1 cellular context compared by ENCODE assay signal in the genomic region with DNA sequence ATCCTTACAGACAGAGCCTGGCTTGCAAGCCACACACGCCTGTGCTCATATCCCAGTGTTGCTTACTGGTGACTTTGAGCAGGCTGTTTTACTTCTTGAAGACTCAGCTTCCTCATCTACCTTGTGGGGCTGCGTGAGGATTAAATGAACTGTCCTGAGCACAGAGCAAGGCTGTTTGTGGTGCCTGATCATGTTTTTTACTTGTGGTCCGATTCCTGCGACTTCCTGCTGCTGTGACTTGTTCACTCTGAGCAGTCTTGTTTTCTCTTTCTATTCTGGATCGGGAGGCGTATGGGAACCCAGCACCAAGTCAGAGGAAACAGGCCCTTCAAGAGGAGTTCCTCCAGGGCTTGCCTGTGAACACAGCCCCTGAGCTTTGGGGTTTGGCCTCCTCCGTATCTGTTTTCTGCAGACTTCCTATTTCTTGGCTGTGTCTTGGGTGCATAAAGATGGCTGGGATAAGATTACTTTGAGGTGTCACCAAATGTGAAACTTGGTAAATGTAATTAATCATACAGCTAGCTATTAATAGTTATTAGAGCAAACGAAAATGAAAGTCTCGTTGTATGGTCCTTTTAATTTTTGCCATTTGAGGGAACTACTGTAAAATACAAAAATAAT.
TF ChIP-seq lines count a peak whose summit lies in the region.

No MANE protein-coding gene starts in this region.

TF ChIP-seq in K562, 482 proteins besides CTCF, POLR2A, EP300 and RAD21 (continued from another document and continues in another):
- TF ChIP-seq NCOA4 (IDR thresholded peaks at IDR 0.05; ENCODE audit: partially characterized antibody) (no peak), RBM22 (IDR thresholded peaks at IDR 0.05; ENCODE audit: low read depth, low read length, poor library complexity, severe bottlenecking) (no peak), ZNF79 (CRISPR knock-in tag; IDR thresholded peaks at IDR 0.05; ENCODE audit: low read depth) (no peak), MTA2 (IDR thresholded peaks at IDR 0.05; ENCODE audit: low read depth) (peak; percentile 87), ZNF133 (CRISPR knock-in tag; IDR thresholded peaks at IDR 0.05) (no peak), KLF10 (CRISPR knock-in tag; IDR thresholded peaks at IDR 0.05) (no peak), NFYB (IDR thresholded peaks at IDR 0.05; ENCODE audit: extremely low read depth, insufficient read length) (no peak), DMBX1 (CRISPR knock-in tag; IDR thresholded peaks at IDR 0.05; ENCODE audit: borderline replicate concordance) (0 out of 2 replicates have a peak, but pooled peaks have one; percentile 44), ZNF57 (CRISPR knock-in tag; IDR thresholded peaks at IDR 0.05) (no peak), REST (CRISPR knock-in tag; IDR thresholded peaks at IDR 0.05; ENCODE audit: low read depth) (no peak), EWSR1 (IDR thresholded peaks at IDR 0.05; ENCODE audit: borderline replicate concordance, low read depth, partially characterized antibody) (no peak), ZNF707 (CRISPR knock-in tag; conservative IDR thresholded peaks at IDR 0.05) (no peak), TAF7 (tag; IDR thresholded peaks at IDR 0.05) (no peak), HIVEP1 (CRISPR knock-in tag; IDR thresholded peaks at IDR 0.05) (no peak), HMGN3 (IDR thresholded peaks at IDR 0.05; ENCODE audit: borderline replicate concordance, extremely low read depth, insufficient read length, low read depth, low read length) (no peak), HDAC6 (IDR thresholded peaks at IDR 0.05; ENCODE audit: low read depth, low read length) (no peak), ZNF143 (CRISPR knock-in tag; IDR thresholded peaks at IDR 0.05) (no peak), XRCC5 (IDR thresholded peaks at IDR 0.05; ENCODE audit: low read depth, low read length) (no peak), ATF7 (IDR thresholded peaks at IDR 0.05) (0 out of 2 replicates have a peak, but pooled peaks have one; percentile 15), ZNF444 (CRISPR knock-in tag; IDR thresholded peaks at IDR 0.05) (no peak), ELF1 (tag; IDR thresholded peaks at IDR 0.05) (peak; percentile 61), SPI1 (IDR thresholded peaks at IDR 0.05; ENCODE audit: borderline replicate concordance, low read depth, low read length) (peak; percentile 82), ZNF75A (CRISPR knock-in tag; IDR thresholded peaks at IDR 0.05) (no peak), E2F5 (CRISPR knock-in tag; IDR thresholded peaks at IDR 0.05) (no peak), SRSF9 (IDR thresholded peaks at IDR 0.05; ENCODE audit: borderline replicate concordance, low read depth, low read length) (no peak), BRD9 (IDR thresholded peaks at IDR 0.05; ENCODE audit: low read depth, partially characterized antibody) (no peak), ZNF77 (CRISPR knock-in tag; IDR thresholded peaks at IDR 0.05) (no peak)
- TF ChIP-seq, protein P1, sequence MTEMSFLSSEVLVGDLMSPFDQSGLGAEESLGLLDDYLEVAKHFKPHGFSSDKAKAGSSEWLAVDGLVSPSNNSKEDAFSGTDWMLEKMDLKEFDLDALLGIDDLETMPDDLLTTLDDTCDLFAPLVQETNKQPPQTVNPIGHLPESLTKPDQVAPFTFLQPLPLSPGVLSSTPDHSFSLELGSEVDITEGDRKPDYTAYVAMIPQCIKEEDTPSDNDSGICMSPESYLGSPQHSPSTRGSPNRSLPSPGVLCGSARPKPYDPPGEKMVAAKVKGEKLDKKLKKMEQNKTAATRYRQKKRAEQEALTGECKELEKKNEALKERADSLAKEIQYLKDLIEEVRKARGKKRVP (CRISPR knock-in tag; IDR thresholded peaks at IDR 0.05), result 0 out of 2 replicates have a peak, but pooled peaks have one; percentile 22
- TF ChIP-seq, protein P2, sequence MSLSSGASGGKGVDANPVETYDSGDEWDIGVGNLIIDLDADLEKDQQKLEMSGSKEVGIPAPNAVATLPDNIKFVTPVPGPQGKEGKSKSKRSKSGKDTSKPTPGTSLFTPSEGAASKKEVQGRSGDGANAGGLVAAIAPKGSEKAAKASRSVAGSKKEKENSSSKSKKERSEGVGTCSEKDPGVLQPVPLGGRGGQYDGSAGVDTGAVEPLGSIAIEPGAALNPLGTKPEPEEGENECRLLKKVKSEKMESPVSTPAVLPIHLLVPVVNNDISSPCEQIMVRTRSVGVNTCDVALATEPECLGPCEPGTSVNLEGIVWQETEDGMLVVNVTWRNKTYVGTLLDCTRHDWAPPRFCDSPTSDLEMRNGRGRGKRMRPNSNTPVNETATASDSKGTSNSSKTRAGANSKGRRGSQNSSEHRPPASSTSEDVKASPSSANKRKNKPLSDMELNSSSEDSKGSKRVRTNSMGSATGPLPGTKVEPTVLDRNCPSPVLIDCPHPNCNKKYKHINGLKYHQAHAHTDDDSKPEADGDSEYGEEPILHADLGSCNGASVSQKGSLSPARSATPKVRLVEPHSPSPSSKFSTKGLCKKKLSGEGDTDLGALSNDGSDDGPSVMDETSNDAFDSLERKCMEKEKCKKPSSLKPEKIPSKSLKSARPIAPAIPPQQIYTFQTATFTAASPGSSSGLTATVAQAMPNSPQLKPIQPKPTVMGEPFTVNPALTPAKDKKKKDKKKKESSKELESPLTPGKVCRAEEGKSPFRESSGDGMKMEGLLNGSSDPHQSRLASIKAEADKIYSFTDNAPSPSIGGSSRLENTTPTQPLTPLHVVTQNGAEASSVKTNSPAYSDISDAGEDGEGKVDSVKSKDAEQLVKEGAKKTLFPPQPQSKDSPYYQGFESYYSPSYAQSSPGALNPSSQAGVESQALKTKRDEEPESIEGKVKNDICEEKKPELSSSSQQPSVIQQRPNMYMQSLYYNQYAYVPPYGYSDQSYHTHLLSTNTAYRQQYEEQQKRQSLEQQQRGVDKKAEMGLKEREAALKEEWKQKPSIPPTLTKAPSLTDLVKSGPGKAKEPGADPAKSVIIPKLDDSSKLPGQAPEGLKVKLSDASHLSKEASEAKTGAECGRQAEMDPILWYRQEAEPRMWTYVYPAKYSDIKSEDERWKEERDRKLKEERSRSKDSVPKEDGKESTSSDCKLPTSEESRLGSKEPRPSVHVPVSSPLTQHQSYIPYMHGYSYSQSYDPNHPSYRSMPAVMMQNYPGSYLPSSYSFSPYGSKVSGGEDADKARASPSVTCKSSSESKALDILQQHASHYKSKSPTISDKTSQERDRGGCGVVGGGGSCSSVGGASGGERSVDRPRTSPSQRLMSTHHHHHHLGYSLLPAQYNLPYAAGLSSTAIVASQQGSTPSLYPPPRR (CRISPR knock-in tag; IDR thresholded peaks at IDR 0.05; ENCODE audit: borderline replicate concordance), result no peak
- TF ChIP-seq, protein P3, sequence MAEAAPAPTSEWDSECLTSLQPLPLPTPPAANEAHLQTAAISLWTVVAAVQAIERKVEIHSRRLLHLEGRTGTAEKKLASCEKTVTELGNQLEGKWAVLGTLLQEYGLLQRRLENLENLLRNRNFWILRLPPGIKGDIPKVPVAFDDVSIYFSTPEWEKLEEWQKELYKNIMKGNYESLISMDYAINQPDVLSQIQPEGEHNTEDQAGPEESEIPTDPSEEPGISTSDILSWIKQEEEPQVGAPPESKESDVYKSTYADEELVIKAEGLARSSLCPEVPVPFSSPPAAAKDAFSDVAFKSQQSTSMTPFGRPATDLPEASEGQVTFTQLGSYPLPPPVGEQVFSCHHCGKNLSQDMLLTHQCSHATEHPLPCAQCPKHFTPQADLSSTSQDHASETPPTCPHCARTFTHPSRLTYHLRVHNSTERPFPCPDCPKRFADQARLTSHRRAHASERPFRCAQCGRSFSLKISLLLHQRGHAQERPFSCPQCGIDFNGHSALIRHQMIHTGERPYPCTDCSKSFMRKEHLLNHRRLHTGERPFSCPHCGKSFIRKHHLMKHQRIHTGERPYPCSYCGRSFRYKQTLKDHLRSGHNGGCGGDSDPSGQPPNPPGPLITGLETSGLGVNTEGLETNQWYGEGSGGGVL (CRISPR knock-in tag; IDR thresholded peaks at IDR 0.05), result no peak
- TF ChIP-seq, protein P4, sequence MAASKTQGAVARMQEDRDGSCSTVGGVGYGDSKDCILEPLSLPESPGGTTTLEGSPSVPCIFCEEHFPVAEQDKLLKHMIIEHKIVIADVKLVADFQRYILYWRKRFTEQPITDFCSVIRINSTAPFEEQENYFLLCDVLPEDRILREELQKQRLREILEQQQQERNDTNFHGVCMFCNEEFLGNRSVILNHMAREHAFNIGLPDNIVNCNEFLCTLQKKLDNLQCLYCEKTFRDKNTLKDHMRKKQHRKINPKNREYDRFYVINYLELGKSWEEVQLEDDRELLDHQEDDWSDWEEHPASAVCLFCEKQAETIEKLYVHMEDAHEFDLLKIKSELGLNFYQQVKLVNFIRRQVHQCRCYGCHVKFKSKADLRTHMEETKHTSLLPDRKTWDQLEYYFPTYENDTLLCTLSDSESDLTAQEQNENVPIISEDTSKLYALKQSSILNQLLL (CRISPR knock-in tag; IDR thresholded peaks at IDR 0.05; ENCODE audit: borderline replicate concordance), result no peak
- TF ChIP-seq, protein P5, sequence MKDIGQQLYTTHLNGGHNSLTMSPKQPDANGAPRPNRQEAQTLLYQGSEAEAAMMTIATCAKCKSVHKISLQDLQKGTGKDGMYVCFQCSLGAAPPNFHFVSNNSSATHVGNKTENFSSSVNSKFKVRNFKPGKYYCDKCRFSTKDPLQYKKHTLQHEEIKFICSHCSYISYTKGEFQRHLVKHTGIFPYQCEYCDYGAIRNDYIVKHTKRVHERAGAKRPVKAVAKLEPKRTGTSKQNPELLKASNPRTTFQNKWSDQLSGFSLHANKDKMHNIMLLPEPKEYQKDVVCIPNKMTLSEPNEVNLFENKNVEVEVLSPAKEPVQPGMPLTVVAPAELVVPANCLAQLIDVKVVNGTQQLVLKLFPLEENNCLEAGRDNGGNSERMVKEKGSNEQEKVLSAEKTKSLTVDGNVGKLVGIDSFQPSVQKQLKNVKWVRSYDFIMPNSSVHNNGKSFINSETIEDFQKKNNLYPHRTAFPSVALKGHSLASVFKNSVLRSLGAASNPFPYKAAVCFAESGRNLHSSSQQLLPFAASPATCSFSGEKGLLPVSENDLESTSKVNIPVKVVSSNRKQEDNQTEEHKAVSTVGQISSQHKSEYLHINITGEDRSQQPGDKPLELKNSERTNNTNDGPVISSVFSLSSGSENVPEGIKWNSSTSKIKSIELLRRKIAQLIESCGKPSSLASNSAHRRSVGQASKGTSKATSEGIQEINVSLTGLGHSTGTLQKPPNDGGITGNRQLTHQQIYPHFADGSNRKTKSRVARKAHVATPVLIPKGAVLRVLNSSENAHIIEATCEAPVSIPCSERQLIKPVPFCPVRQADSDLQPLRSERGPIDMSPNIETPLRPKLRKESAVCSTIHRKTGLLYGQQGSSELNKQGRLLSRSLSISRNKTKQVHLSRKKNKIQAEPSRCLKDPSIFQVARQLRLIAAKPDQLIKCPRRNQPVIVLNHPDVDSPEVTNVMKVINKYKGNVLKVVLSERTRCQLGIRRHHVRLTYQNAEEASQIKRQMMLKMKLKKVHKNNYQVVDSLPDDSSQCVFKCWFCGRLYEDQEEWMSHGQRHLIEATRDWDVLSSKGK (CRISPR knock-in tag; IDR thresholded peaks at IDR 0.05), result no peak
- TF ChIP-seq, protein P6, sequence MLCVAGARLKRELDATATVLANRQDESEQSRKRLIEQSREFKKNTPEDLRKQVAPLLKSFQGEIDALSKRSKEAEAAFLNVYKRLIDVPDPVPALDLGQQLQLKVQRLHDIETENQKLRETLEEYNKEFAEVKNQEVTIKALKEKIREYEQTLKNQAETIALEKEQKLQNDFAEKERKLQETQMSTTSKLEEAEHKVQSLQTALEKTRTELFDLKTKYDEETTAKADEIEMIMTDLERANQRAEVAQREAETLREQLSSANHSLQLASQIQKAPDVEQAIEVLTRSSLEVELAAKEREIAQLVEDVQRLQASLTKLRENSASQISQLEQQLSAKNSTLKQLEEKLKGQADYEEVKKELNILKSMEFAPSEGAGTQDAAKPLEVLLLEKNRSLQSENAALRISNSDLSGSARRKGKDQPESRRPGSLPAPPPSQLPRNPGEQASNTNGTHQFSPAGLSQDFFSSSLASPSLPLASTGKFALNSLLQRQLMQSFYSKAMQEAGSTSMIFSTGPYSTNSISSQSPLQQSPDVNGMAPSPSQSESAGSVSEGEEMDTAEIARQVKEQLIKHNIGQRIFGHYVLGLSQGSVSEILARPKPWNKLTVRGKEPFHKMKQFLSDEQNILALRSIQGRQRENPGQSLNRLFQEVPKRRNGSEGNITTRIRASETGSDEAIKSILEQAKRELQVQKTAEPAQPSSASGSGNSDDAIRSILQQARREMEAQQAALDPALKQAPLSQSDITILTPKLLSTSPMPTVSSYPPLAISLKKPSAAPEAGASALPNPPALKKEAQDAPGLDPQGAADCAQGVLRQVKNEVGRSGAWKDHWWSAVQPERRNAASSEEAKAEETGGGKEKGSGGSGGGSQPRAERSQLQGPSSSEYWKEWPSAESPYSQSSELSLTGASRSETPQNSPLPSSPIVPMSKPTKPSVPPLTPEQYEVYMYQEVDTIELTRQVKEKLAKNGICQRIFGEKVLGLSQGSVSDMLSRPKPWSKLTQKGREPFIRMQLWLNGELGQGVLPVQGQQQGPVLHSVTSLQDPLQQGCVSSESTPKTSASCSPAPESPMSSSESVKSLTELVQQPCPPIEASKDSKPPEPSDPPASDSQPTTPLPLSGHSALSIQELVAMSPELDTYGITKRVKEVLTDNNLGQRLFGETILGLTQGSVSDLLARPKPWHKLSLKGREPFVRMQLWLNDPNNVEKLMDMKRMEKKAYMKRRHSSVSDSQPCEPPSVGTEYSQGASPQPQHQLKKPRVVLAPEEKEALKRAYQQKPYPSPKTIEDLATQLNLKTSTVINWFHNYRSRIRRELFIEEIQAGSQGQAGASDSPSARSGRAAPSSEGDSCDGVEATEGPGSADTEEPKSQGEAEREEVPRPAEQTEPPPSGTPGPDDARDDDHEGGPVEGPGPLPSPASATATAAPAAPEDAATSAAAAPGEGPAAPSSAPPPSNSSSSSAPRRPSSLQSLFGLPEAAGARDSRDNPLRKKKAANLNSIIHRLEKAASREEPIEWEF (CRISPR knock-in tag; IDR thresholded peaks at IDR 0.05), result no peak
